Comparison of ENCODE assay signal across 20 cellular contexts in the genomic region with DNA sequence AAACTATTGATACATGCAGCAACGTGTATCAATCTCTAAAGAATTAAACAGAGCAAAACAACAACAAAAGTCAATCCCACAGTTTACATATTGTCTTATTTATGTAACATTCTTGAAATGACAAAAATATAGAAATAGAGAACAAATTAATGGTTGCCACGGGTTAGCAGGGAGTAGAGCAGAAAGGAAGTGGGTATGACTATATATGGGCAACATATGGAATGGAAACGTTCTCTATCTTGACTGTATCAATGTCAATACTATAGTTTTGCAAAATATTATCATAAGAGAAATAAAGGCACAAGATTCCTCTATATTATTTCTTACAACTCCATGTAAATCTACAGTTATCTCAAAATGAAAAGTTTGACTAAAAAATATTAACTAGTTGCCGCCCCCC.
"Had no signal": no experiment of that assay in that cellular context is flagged by ENCODE, and none has a peak within 500 bp of the region (broad histone marks: within the 10 kb centered on the region; RNA-seq: fewer than 3 reads in every experiment).

No MANE protein-coding gene starts in this region.

- H3K27me3 ChIP-seq: left lung, right atrium auricular region, transverse colon, vagina had no signal

- H3K27ac ChIP-seq: epithelial cell of prostate, left lung, right atrium auricular region, skin epidermis, transverse colon, vagina had no signal

- H3K4me3 Mint-ChIP-seq: activated CD4-positive, alpha-beta T cell treated with anti-CD3 and anti-CD28 coated beads, Interleukin-2, amount 10 ng/mL, durations not matched to agents 7 days and 5 days; activated naive CD8-positive, alpha-beta T cell treated with anti-CD3 and anti-CD28 coated beads for 36 hours; effector memory CD8-positive, alpha-beta T cell; naive thymus-derived CD4-positive, alpha-beta T cell; T-helper 2 cell treated with Interferon-gamma antibody and Interleukin-4, amounts not matched to agents 5 μg/mL and 100 μg/mL, for 36 hours had no signal

- H3K4me3 ChIP-seq: left lung, mucosa of descending colon, right atrium auricular region, skin epidermis, transverse colon, vagina had no signal

- H3K4me1 ChIP-seq: right atrium auricular region, transverse colon, vagina had no signal

- H3K36me3 ChIP-seq: left lung, right atrium auricular region, transverse colon, vagina had no signal

- H3K27me3 Mint-ChIP-seq: activated CD4-positive, alpha-beta T cell treated with anti-CD3 and anti-CD28 coated beads, Interleukin-2, amount 10 ng/mL, durations not matched to agents 7 days and 5 days; activated naive CD8-positive, alpha-beta T cell treated with anti-CD3 and anti-CD28 coated beads for 36 hours; naive thymus-derived CD4-positive, alpha-beta T cell; progenitor cell of endocrine pancreas had no signal

- H3K9me3 ChIP-seq: left lung, mucosa of descending colon, right atrium auricular region, transverse colon, vagina had no signal

- H3K27ac Mint-ChIP-seq: activated CD4-positive, alpha-beta T cell treated with anti-CD3 and anti-CD28 coated beads, Interleukin-2, amount 10 ng/mL, durations not matched to agents 7 days and 5 days; activated naive CD8-positive, alpha-beta T cell treated with anti-CD3 and anti-CD28 coated beads for 36 hours; effector memory CD8-positive, alpha-beta T cell; naive thymus-derived CD4-positive, alpha-beta T cell; T-helper 2 cell treated with Interferon-gamma antibody and Interleukin-4, amounts not matched to agents 5 μg/mL and 100 μg/mL, for 36 hours had no signal

- DNase-seq: activated CD4-positive, alpha-beta T cell treated with anti-CD3 and anti-CD28 coated beads, Interleukin-2, amount 10 ng/mL, durations not matched to agents 7 days and 5 days; activated CD4-positive, CD25-positive, alpha-beta regulatory T cell; activated CD8-positive, alpha-beta memory T cell treated with anti-CD3 and anti-CD28 coated beads for 24 hours; activated naive CD8-positive, alpha-beta T cell treated with anti-CD3 and anti-CD28 coated beads for 36 hours; dermis blood vessel endothelial cell; effector memory CD8-positive, alpha-beta T cell; head of caudate nucleus; left lung; mucosa of descending colon; naive thymus-derived CD4-positive, alpha-beta T cell; nucleus accumbens; stimulated activated CD4-positive, alpha-beta T cell treated with anti-CD3 and anti-CD28 coated beads, Interleukin-4, amount 100 ng/mL, for 24 hours; stimulated activated naive CD4-positive, alpha-beta T cell; transverse colon had no signal
